In genomic region chr7:106870983-106871410, GRCh38 we compare ENCODE assay signal across 9 cellular contexts. TPM values are rescaled to one million over a fixed set of nuclear protein-coding genes. Genes with fewer than 3 reads are reported as not detected.
DNase-seq lines count a peak whose midpoint lies in the region; ATAC-seq, FAIRE-seq and TF ChIP-seq lines count a peak whose summit lies in the region.
"Had no signal": no experiment of that assay in that cellular context is flagged by ENCODE, and none has a peak within 500 bp of the region (broad histone marks: within the 10 kb centered on the region; RNA-seq: fewer than 3 reads in every experiment).

No MANE protein-coding gene starts in this region.

- H2AFZ ChIP-seq in OCI-LY7 (ENCODE audit: low read length) (peak overlapping the region; percentile 59; the same call in 1 of the 2 replicates), PC-3 (ENCODE audit: low read length) (no peak overlapping the region)

- DNase-seq in OCI-LY7 (ENCODE audit: low spot score): peak; percentile 84
- DNase-seq in natural killer cell treated with Interleukin-12 subunit alpha and Interleukin-12 subunit beta and Interleukin-15 and Interleukin-18, amount 100 ng/mL, for 72 hours (ENCODE audit: low spot score): no peak
- no peak for DNase-seq in small intestine
- DNase-seq in right cardiac atrium: no peak
- no peak for DNase-seq in PC-3
- no peak for DNase-seq in substantia nigra (lab: John Stamatoyannopoulos, UW)

- TF ChIP-seq CTCF in OCI-LY7 (conservative IDR thresholded peaks at IDR 0.05; ENCODE audit: low read length) (no peak), PC-3 (conservative IDR thresholded peaks at IDR 0.05; ENCODE audit: low read depth, low read length) (no peak)

- ATAC-seq in GM18909 (IDR thresholded peaks at IDR 0.05; ENCODE audit: poor library complexity, unreplicated experiment) (peak; percentile 90), HG02840 (IDR thresholded peaks at IDR 0.05; ENCODE audit: low FRiP score, unreplicated experiment) (peak; percentile 93), right cardiac atrium (no peak), PC-3 (no peak)
- peak; percentile 85 to 90 for ATAC-seq in natural killer cell treated with Interleukin-12 subunit alpha and Interleukin-12 subunit beta and Interleukin-15 and Interleukin-18, amount 100 ng/mL, for 72 hours

- H3K9me3 ChIP-seq in OCI-LY7 (ENCODE audit: low read length): no peaks in the 10 kb centered on the region
- H3K9me3 ChIP-seq in small intestine (ENCODE audit: control insufficient read depth, low read depth): no peaks in the 10 kb centered on the region
- no peaks in the 10 kb centered on the region for H3K9me3 ChIP-seq in right cardiac atrium (ENCODE audit: control insufficient read depth, low read length)
- H3K9me3 ChIP-seq in PC-3 (ENCODE audit: low read length): no peaks in the 10 kb centered on the region
- H3K9me3 ChIP-seq: SJSA1 had no signal

- peak overlapping the region; percentile 65 for H3K4me3 ChIP-seq in OCI-LY7 (ENCODE audit: low read depth, low read length, poor library complexity, severe bottlenecking)
- H3K4me3 ChIP-seq in small intestine (ENCODE audit: low read depth in 1 of 2, low read length in 2 of 2): no peak overlapping the region
- H3K4me3 ChIP-seq in right cardiac atrium (ENCODE audit: low read length): no peak overlapping the region
- H3K4me3 ChIP-seq in PC-3 (ENCODE audit: low read length): no peak overlapping the region
- H3K4me3 ChIP-seq: SJSA1 had no signal

- H3K27ac Mint-ChIP-seq in natural killer cell treated with Interleukin-12 subunit alpha and Interleukin-12 subunit beta and Interleukin-15 and Interleukin-18, amount 100 ng/mL, for 72 hours: peak overlapping the region; percentile 93 to 95

- peaks cover 42% of the 10 kb centered on the region for H3K36me3 Mint-ChIP-seq in natural killer cell treated with Interleukin-12 subunit alpha and Interleukin-12 subunit beta and Interleukin-15 and Interleukin-18, amount 100 ng/mL, for 72 hours

- no peaks in the 10 kb centered on the region for H4K20me1 ChIP-seq in OCI-LY7 (ENCODE audit: insufficient read depth, low read length)
- H4K20me1 ChIP-seq in PC-3 (ENCODE audit: low read length): no peaks in the 10 kb centered on the region

- intact Hi-C loops in OCI-LY7 (cut with micrococcal nuclease; ENCODE audit: unreplicated experiment) (loop anchor here (1.0 to 5.0 kb wide), 3 partner anchors 24 to 298 kb away; partner anchors contain the start of gene HBP1), right cardiac atrium (cut with DNase I) (no loop called here), PC-3 (cut with micrococcal nuclease) (no loop called here)

- BruUV-seq in OCI-LY7 (replicated peaks; lab: Mats Ljungman, UMichigan): no TSS peak
- BruUV-seq in PC-3 (replicated peaks; lab: Mats Ljungman, UMichigan): no TSS peak

- no peak overlapping the region for H3K9ac ChIP-seq in PC-3 (ENCODE audit: low read length)

- H3K9me3 Mint-ChIP-seq in natural killer cell treated with Interleukin-12 subunit alpha and Interleukin-12 subunit beta and Interleukin-15 and Interleukin-18, amount 100 ng/mL, for 72 hours: no peaks in the 10 kb centered on the region

- no peaks in the 10 kb centered on the region for H3K9me2 ChIP-seq in OCI-LY7 (ENCODE audit: insufficient read depth, low read length)
- no peaks in the 10 kb centered on the region for H3K9me2 ChIP-seq in PC-3 (replicated peaks; ENCODE audit: low read length)

- POLR2A ChIA-PET in OCI-LY7 (lab: Charles Lee) (interaction anchor here (0.6 to 2.0 kb wide), 4 partner anchors 11 to 293 kb away, joined by 3 to 12 read pairs (median 6); no protein-coding TSS in a partner anchor), PC-3 (lab: Charles Lee; ENCODE audit: unreplicated experiment) (no interaction called here)

- CTCF ChIA-PET in OCI-LY7 (lab: Charles Lee; ENCODE audit: unreplicated experiment) (no interaction called here), PC-3 (lab: Charles Lee) (no interaction called here)

- peak overlapping the region; percentile 95 for H3K4me3 Mint-ChIP-seq in natural killer cell treated with Interleukin-12 subunit alpha and Interleukin-12 subunit beta and Interleukin-15 and Interleukin-18, amount 100 ng/mL, for 72 hours

- FAIRE-seq in small intestine (lab: Jason Lieb, UNC): no peak

- H3K27ac ChIP-seq in OCI-LY7 (ENCODE audit: low read depth, low read length, poor library complexity, severe bottlenecking): peak overlapping the region; percentile 79
- peak overlapping the region in 1 of 2 donors; percentile 38 for H3K27ac ChIP-seq in small intestine (ENCODE audit: low read depth in 1 of 2, low read length in 1 of 2)
- no peak overlapping the region for H3K27ac ChIP-seq in right cardiac atrium (ENCODE audit: low read length)
- no peak overlapping the region for H3K27ac ChIP-seq in PC-3 (ENCODE audit: low read length)
- no peak overlapping the region for H3K27ac ChIP-seq in substantia nigra (ENCODE audit: low read depth, low read length, poor library complexity, severe bottlenecking)
- H3K27ac ChIP-seq: SJSA1 had no signal

- H3K36me3 ChIP-seq in OCI-LY7 (ENCODE audit: insufficient read depth, low read length): peaks cover 75% of the 10 kb centered on the region
- H3K36me3 ChIP-seq in small intestine (ENCODE audit: control insufficient read depth in 2 of 2, insufficient read depth in 2 of 2, low read length in 2 of 2): peaks cover 0 to 3% of the 10 kb centered on the region in 2 donors
- H3K36me3 ChIP-seq in PC-3 (ENCODE audit: low read depth, low read length): no peaks in the 10 kb centered on the region
- H3K36me3 ChIP-seq: SJSA1 had no signal

- H3F3A ChIP-seq in PC-3 (ENCODE audit: low read length, unreplicated experiment): no peaks in the 10 kb centered on the region

- 57 to 90% (median 62%) methylated on average over 1 of the region's 1 CpG for WGBS in small intestine, 3 donors
- 85% methylated on average over 1 of the region's 1 CpG for WGBS in right cardiac atrium

- H3K27me3 ChIP-seq in small intestine (ENCODE audit: control insufficient read depth in 2 of 2, insufficient read depth in 2 of 2, low read length in 2 of 2) (no peaks in the 10 kb centered on the region), right cardiac atrium (ENCODE audit: control insufficient read depth, insufficient read depth) (no peaks in the 10 kb centered on the region), PC-3 (ENCODE audit: low read length) (peaks cover 47% of the 10 kb centered on the region)
- H3K27me3 ChIP-seq: SJSA1 had no signal

- no peaks in the 10 kb centered on the region for H3K27me3 Mint-ChIP-seq in natural killer cell treated with Interleukin-12 subunit alpha and Interleukin-12 subunit beta and Interleukin-15 and Interleukin-18, amount 100 ng/mL, for 72 hours

- peaks cover 60 to 68% of the 10 kb centered on the region in 2 donors for H3K4me1 Mint-ChIP-seq in natural killer cell treated with Interleukin-12 subunit alpha and Interleukin-12 subunit beta and Interleukin-15 and Interleukin-18, amount 100 ng/mL, for 72 hours (ENCODE audit: low read depth in 2 of 2)

- H3K4me2 ChIP-seq in OCI-LY7 (ENCODE audit: low read length): peak overlapping the region; percentile 85
- H3K4me2 ChIP-seq in PC-3 (ENCODE audit: low read length): no peak overlapping the region

- H3K4me1 ChIP-seq in OCI-LY7 (ENCODE audit: insufficient read depth, low read length, poor library complexity, severe bottlenecking) (peaks cover 64% of the 10 kb centered on the region), small intestine (ENCODE audit: control insufficient read depth in 2 of 2, insufficient read depth in 1 of 2, low read depth in 1 of 2, low read length in 1 of 2) (no peaks in the 10 kb centered on the region), right cardiac atrium (ENCODE audit: control insufficient read depth, insufficient read depth, low read length) (no peaks in the 10 kb centered on the region), PC-3 (ENCODE audit: insufficient read depth, low read length) (no peaks in the 10 kb centered on the region)
- H3K4me1 ChIP-seq: SJSA1 had no signal

- peaks cover 74% of the 10 kb centered on the region for H3K79me2 ChIP-seq in OCI-LY7 (ENCODE audit: insufficient read depth, low read depth, low read length)
- H3K79me2 ChIP-seq in PC-3 (ENCODE audit: low read length): no peaks in the 10 kb centered on the region

RNA-seq across cellular contexts. Expression of gene PIK3CG, which starts 5.9 kb away (rescaled TPM):
- total RNA-seq in OCI-LY7 (2014; rRNA removed; shearing (Covaris generic)): 21.1 and 22.8 TPM in 2 replicates
- total RNA-seq in OCI-LY7 (2022) (47.2 and 53.1 TPM in 2 replicates), right cardiac atrium (1 to 10 TPM; 1.8 to 3.3 (median 2.4) TPM), PC-3 (2014; rRNA removed) (not detected in 2 replicates)
- 10 to 100 TPM; 64.2 to 80.7 TPM for total RNA-seq in natural killer cell treated with Interleukin-12 subunit alpha and Interleukin-12 subunit beta and Interleukin-15 and Interleukin-18, amount 100 ng/mL, for 72 hours
- polyA plus RNA-seq in small intestine (1 to 10 TPM; 1.1 TPM), right cardiac atrium (0.14 TPM)

Comparison
In these comparisons a context has a peak if more than half of its experiments do, and no peak if none do; other contexts are left out.
1. ATAC-seq: peak in GM18909 (single experiment), HG02840 (single experiment) and natural killer cell treated with Interleukin-12 subunit alpha and Interleukin-12 subunit beta and Interleukin-15 and Interleukin-18, amount 100 ng/mL, for 72 hours (2 of 2); none in right cardiac atrium (0 of 2) and PC-3 (single experiment).
2. RNA of gene PIK3CG, which starts 5.9 kb away (total RNA-seq): 64.2 to 80.7 TPM in natural killer cell treated with Interleukin-12 subunit alpha and Interleukin-12 subunit beta and Interleukin-15 and Interleukin-18, amount 100 ng/mL, for 72 hours and 21.1 to 53.1 TPM in OCI-LY7; 1.8 to 3.3 TPM in right cardiac atrium and not detected in PC-3; every median in the first group is over 4 times any median in the second.